In the genomic region with DNA sequence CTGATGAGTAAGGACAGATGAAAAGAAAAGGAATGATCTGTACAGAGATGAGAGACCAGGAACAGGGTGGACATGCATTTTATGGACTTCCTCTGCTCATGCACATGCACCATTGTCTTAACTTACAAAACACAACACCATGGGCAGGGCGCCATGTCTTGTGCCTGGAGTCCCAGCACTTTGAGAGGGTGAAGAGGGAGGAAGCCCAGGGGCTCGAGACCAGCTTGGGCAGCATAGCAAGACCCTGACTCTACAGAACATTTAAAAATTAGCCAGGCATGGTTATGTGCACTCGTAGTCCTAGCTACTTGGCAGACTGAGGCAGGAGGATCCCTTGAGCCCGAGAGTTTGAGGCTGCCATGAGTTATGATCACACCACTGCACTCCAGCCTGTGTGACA, we compare ENCODE assay signal across 11 cellular contexts.
DNase-seq lines count a peak whose midpoint lies in the region; ATAC-seq and TF ChIP-seq lines count a peak whose summit lies in the region.
"Had no signal": no experiment of that assay in that cellular context is flagged by ENCODE, and none has a peak within 500 bp of the region (broad histone marks: within the 10 kb centered on the region; RNA-seq: fewer than 3 reads in every experiment).

No MANE protein-coding gene starts in this region.

- CTCF ChIA-PET in T-cell (lab: Charles Lee) = interaction anchor here (0.6 to 2.0 kb wide), 9 partner anchors 10 to 89 kb away, joined by 3 to 13 read pairs (median 6); no protein-coding TSS in a partner anchor

- H3K4me3 Mint-ChIP-seq in T-cell = peak overlapping the region; percentile 9 to 69 (median 29)
- no peak overlapping the region for H3K4me3 Mint-ChIP-seq in endodermal cell
- H3K4me3 Mint-ChIP-seq in stimulated activated effector memory CD8-positive, alpha-beta T cell treated with anti-CD3 and anti-CD28 coated beads, Interleukin-12 subunit alpha, Interleukin-12 subunit beta, amount 100 ng/mL, for 72 hours = peak overlapping the region; percentile 53
- H3K4me3 Mint-ChIP-seq: H9 had no signal

- no peak overlapping the region for H3K9ac ChIP-seq in endodermal cell (ENCODE audit: extremely low read depth, low read length, poor library complexity, severe bottlenecking)

- no peak overlapping the region for H3K4me3 ChIP-seq in endodermal cell (ENCODE audit: low read length)

- POLR2A ChIA-PET in T-cell (lab: Charles Lee) = interaction anchor here (0.6 to 4.7 kb wide), 8 partner anchors 18 to 87 kb away, joined by 3 to 19 read pairs (median 4); partner anchors contain the start of gene ZFP36L2 (in 2 of the 2)

- no peaks in the 10 kb centered on the region for H3K36me3 ChIP-seq in endodermal cell (ENCODE audit: control insufficient read depth, insufficient read depth, low read length)

- no peak overlapping the region for H3K27ac ChIP-seq in endodermal cell (ENCODE audit: low read depth, low read length)

- H3K9me3 ChIP-seq in endodermal cell (ENCODE audit: control insufficient read depth, low read length) = no peaks in the 10 kb centered on the region

- no peaks in the 10 kb centered on the region for H3K4me1 ChIP-seq in endodermal cell (ENCODE audit: control insufficient read depth, insufficient read depth, low read length)

- no peaks in the 10 kb centered on the region for H3K27me3 ChIP-seq in endodermal cell (ENCODE audit: control insufficient read depth, insufficient read depth, low read length, poor library complexity, severe bottlenecking)

- peak; percentile 62 for DNase-seq in activated CD8-positive, alpha-beta memory T cell treated with anti-CD3 and anti-CD28 coated beads for 24 hours
- no peak for DNase-seq in activated CD8-positive, alpha-beta memory T cell treated with anti-CD3 and anti-CD28 coated beads, Interleukin-2, amount 50 U/mL, for 48 hours
- no peak for DNase-seq in T-cell
- peak; percentile 20 for DNase-seq in endodermal cell
- no peak for DNase-seq in stimulated activated effector memory CD8-positive, alpha-beta T cell treated with anti-CD3 and anti-CD28 coated beads, Interleukin-12 subunit alpha, Interleukin-12 subunit beta, amount 100 ng/mL, for 72 hours (ENCODE audit: low spot score in 2 of 2)
- no peak for DNase-seq in NCI-H1105 (lab: John Stamatoyannopoulos, UW)
- no peak for DNase-seq in ecto neural progenitor cell (ENCODE audit: low spot score)
- DNase-seq: H9, occipital lobe, OCI-M1 had no signal

- no peak for ATAC-seq in T-cell (replicated peaks in 1 of 4)
- ATAC-seq in stimulated activated effector memory CD8-positive, alpha-beta T cell treated with anti-CD3 and anti-CD28 coated beads, Interleukin-12 subunit alpha, Interleukin-12 subunit beta, amount 100 ng/mL, for 72 hours = no peak
- ATAC-seq in GM18520 (IDR thresholded peaks at IDR 0.05; ENCODE audit: unreplicated experiment) = no peak

- H3K9me3 Mint-ChIP-seq in T-cell = no peaks in the 10 kb centered on the region
- H3K9me3 Mint-ChIP-seq in endodermal cell = peaks cover 4% of the 10 kb centered on the region
- H3K9me3 Mint-ChIP-seq in stimulated activated effector memory CD8-positive, alpha-beta T cell treated with anti-CD3 and anti-CD28 coated beads, Interleukin-12 subunit alpha, Interleukin-12 subunit beta, amount 100 ng/mL, for 72 hours = no peaks in the 10 kb centered on the region
- H3K9me3 Mint-ChIP-seq: H9 had no signal

- H3K27ac Mint-ChIP-seq in T-cell (peak overlapping the region; percentile 90 to 92), endodermal cell (no peak overlapping the region)
- H3K27ac Mint-ChIP-seq in stimulated activated effector memory CD8-positive, alpha-beta T cell treated with anti-CD3 and anti-CD28 coated beads, Interleukin-12 subunit alpha, Interleukin-12 subunit beta, amount 100 ng/mL, for 72 hours = peak overlapping the region; percentile 92

- H3K36me3 Mint-ChIP-seq in T-cell (no peaks in the 10 kb centered on the region), endodermal cell (ENCODE audit: low read depth) (no peaks in the 10 kb centered on the region)
- peaks cover 26% of the 10 kb centered on the region for H3K36me3 Mint-ChIP-seq in stimulated activated effector memory CD8-positive, alpha-beta T cell treated with anti-CD3 and anti-CD28 coated beads, Interleukin-12 subunit alpha, Interleukin-12 subunit beta, amount 100 ng/mL, for 72 hours

- H3K27me3 Mint-ChIP-seq in T-cell (no peaks in the 10 kb centered on the region), endodermal cell (ENCODE audit: insufficient read depth) (no peaks in the 10 kb centered on the region)

- TF ChIP-seq CTCF in endodermal cell (conservative IDR thresholded peaks at IDR 0.05) = no peak

- WGBS in endodermal cell (ENCODE audit: insufficient coverage in 1 of 2, insufficient read length in 1 of 2), 2 experiments = 93 to 100% methylated on average over 2 to 4 of the region's 4 CpGs

- H3K4me1 Mint-ChIP-seq in T-cell (peaks cover 84 to 89% (median 86%) of the 10 kb centered on the region in 3 donors), endodermal cell (peaks cover 12% of the 10 kb centered on the region)
- H3K4me1 Mint-ChIP-seq in stimulated activated effector memory CD8-positive, alpha-beta T cell treated with anti-CD3 and anti-CD28 coated beads, Interleukin-12 subunit alpha, Interleukin-12 subunit beta, amount 100 ng/mL, for 72 hours = peaks cover 69% of the 10 kb centered on the region

Comparison
In these comparisons a context has a peak if more than half of its experiments do, and no peak if none do; other contexts are left out.
1. DNase-seq: peak in activated CD8-positive, alpha-beta memory T cell treated with anti-CD3 and anti-CD28 coated beads for 24 hours (single experiment) and endodermal cell (single experiment); none in activated CD8-positive, alpha-beta memory T cell treated with anti-CD3 and anti-CD28 coated beads, Interleukin-2, amount 50 U/mL, for 48 hours (single experiment), T-cell (0 of 34), stimulated activated effector memory CD8-positive, alpha-beta T cell treated with anti-CD3 and anti-CD28 coated beads, Interleukin-12 subunit alpha, Interleukin-12 subunit beta, amount 100 ng/mL, for 72 hours (0 of 2), NCI-H1105 (single experiment) and ecto neural progenitor cell (single experiment).